ENCODE assay signal across 13 cellular contexts in the genomic region with DNA sequence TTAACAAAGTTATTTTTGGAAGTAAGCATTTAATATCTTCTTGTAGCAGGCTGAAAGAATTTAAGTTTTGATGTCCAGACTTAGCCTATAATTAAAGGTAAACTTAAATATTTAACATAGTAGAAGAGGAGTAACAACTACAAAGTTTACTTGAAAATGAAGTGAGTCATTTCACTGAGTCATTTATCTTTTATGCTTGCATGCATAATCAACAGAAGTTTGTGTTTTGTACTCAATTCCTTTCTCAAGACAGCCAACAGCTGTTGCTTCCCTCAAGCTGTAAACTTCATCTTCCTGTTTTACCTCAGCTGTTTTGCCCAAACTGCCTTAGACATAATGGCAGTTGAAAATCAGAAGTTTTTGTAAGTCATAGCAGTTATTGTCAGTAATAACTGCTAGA. TPM values are rescaled to one million over a fixed set of nuclear protein-coding genes. Genes with fewer than 3 reads are reported as not detected.
DNase-seq lines count a peak whose midpoint lies in the region; TF ChIP-seq lines count a peak whose summit lies in the region.
"Had no signal": no experiment of that assay in that cellular context is flagged by ENCODE, and none has a peak within 500 bp of the region (broad histone marks: within the 10 kb centered on the region; RNA-seq: fewer than 3 reads in every experiment).

No MANE protein-coding gene starts in this region.

- DNase-seq in CD1c-positive myeloid dendritic cell (ENCODE audit: extremely low spot score) (peak; percentile 56), NOMO-1 treated with DMSO at 0.1 percent for 48 hours (lab: John Stamatoyannopoulos, UW; ENCODE audit: unreplicated experiment) (peak; percentile 84), fibroblast of lung (ENCODE audit: low read depth in 2 of 2) (peak; percentile 82 to 90), neuronal stem cell (ENCODE audit: low spot score) (no peak), GF-D8 (lab: John Stamatoyannopoulos, UW) (no peak), Caco-2 (no peak)
- no peak for DNase-seq in activated naive CD8-positive, alpha-beta T cell treated with anti-CD3 and anti-CD28 coated beads for 36 hours
- no peak for DNase-seq in activated CD8-positive, alpha-beta memory T cell treated with anti-CD3 and anti-CD28 coated beads for 24 hours
- DNase-seq: activated CD4-positive, alpha-beta T cell treated with anti-CD3 and anti-CD28 coated beads for 36 hours; NCI-H187 treated with DMSO at 0.1 percent for 48 hours; stimulated activated CD4-positive, alpha-beta T cell treated with anti-CD3 and anti-CD28 coated beads, Interleukin-1b, Interleukin-23, amount 100 ng/mL, for 48 hours had no signal

- no peak overlapping the region for H3K27ac Mint-ChIP-seq in activated naive CD8-positive, alpha-beta T cell treated with anti-CD3 and anti-CD28 coated beads for 36 hours
- no peak overlapping the region for H3K27ac Mint-ChIP-seq in Caco-2 (ENCODE audit: unreplicated experiment)
- H3K27ac Mint-ChIP-seq: activated CD4-positive, alpha-beta T cell treated with anti-CD3 and anti-CD28 coated beads for 36 hours had no signal

- H3K4me3 Mint-ChIP-seq in activated naive CD8-positive, alpha-beta T cell treated with anti-CD3 and anti-CD28 coated beads for 36 hours = no peak overlapping the region
- H3K4me3 Mint-ChIP-seq in Caco-2 (ENCODE audit: unreplicated experiment) = no peak overlapping the region
- H3K4me3 Mint-ChIP-seq: activated CD4-positive, alpha-beta T cell treated with anti-CD3 and anti-CD28 coated beads for 36 hours had no signal

- H3K4me3 ChIP-seq in fibroblast of lung (replicated peaks in 1 of 4; ENCODE audit: control extremely low read depth in 1 of 4, insufficient read depth in 1 of 4, low read depth in 3 of 4, low read length in 4 of 4) = no peak overlapping the region
- no peak overlapping the region for H3K4me3 ChIP-seq in neuronal stem cell (ENCODE audit: low read length in 2 of 2)
- no peak overlapping the region for H3K4me3 ChIP-seq in Caco-2 (ENCODE audit: low read depth, low read length)
- H3K4me3 ChIP-seq: gastroesophageal sphincter had no signal

- H4K20me1 ChIP-seq in fibroblast of lung (ENCODE audit: control insufficient read depth, extremely low read depth, insufficient read depth, low read length) = no peaks in the 10 kb centered on the region

- H3K9me3 ChIP-seq in fibroblast of lung (ENCODE audit: control insufficient read depth, insufficient read depth, low read depth, low read length) (no peaks in the 10 kb centered on the region), neuronal stem cell (replicated peaks in 1 of 2; ENCODE audit: control insufficient read depth in 2 of 2, insufficient read depth in 1 of 2, low read depth in 1 of 2, low read length in 2 of 2) (no peaks in the 10 kb centered on the region), Caco-2 (no peaks in the 10 kb centered on the region)
- H3K9me3 ChIP-seq: gastroesophageal sphincter had no signal

- no peaks in the 10 kb centered on the region for H3K9me3 Mint-ChIP-seq in activated naive CD8-positive, alpha-beta T cell treated with anti-CD3 and anti-CD28 coated beads for 36 hours
- H3K9me3 Mint-ChIP-seq in Caco-2 (ENCODE audit: unreplicated experiment) = no peaks in the 10 kb centered on the region

- no peak overlapping the region for H3K9ac ChIP-seq in fibroblast of lung (ENCODE audit: insufficient read depth, low read length)
- H3K9ac ChIP-seq in neuronal stem cell (ENCODE audit: low read depth, low read length, poor library complexity) = no peak overlapping the region

- H3K4me1 ChIP-seq in fibroblast of lung (ENCODE audit: control insufficient read depth, extremely low read depth, insufficient read depth, low read length) = peaks cover 3% of the 10 kb centered on the region
- peaks cover 6 to 11% of the 10 kb centered on the region in 2 donors for H3K4me1 ChIP-seq in neuronal stem cell (ENCODE audit: control insufficient read depth in 2 of 2, insufficient read depth in 1 of 2, low read depth in 1 of 2, low read length in 2 of 2)
- H3K4me1 ChIP-seq in Caco-2 = no peaks in the 10 kb centered on the region

- no peak overlapping the region for H3K4ac ChIP-seq in neuronal stem cell (ENCODE audit: low read length)

- H3K4me2 ChIP-seq in fibroblast of lung (ENCODE audit: extremely low read depth, insufficient read depth, low read length) (peak overlapping the region; percentile 8), neuronal stem cell (ENCODE audit: insufficient read depth, low read length, poor library complexity, severe bottlenecking) (no peak overlapping the region)

- H3K79me1 ChIP-seq in neuronal stem cell (ENCODE audit: low read depth, low read length) = no peaks in the 10 kb centered on the region

- no TSS peak for BruUV-seq in Caco-2 (replicated peaks; lab: Mats Ljungman, UMichigan)

- no peaks in the 10 kb centered on the region for H3K79me2 ChIP-seq in fibroblast of lung (ENCODE audit: control insufficient read depth, insufficient read depth, low read length)

- no peak for TF ChIP-seq CTCF in fibroblast of lung (conservative IDR thresholded peaks at IDR 0.05 in 1 of 2, IDR thresholded peaks at IDR 0.05 in 1 of 2; ENCODE audit: low read depth in 1 of 2, low read length in 2 of 2)
- no peak for TF ChIP-seq CTCF in Caco-2 (IDR thresholded peaks at IDR 0.05; ENCODE audit: insufficient read depth in 1 of 2, low read depth in 1 of 2, low read length in 1 of 2, severe bottlenecking in 1 of 2, unreplicated experiment in 1 of 2)

- no peak overlapping the region for H2BK5ac ChIP-seq in neuronal stem cell (ENCODE audit: low read length)

- H2BK15ac ChIP-seq in neuronal stem cell (ENCODE audit: low read length) = no peak overlapping the region

- H3K27me3 ChIP-seq in fibroblast of lung (ENCODE audit: control insufficient read depth, insufficient read depth, low read length) (no peaks in the 10 kb centered on the region), neuronal stem cell (ENCODE audit: control insufficient read depth in 3 of 3, insufficient read depth in 3 of 3, low read depth in 1 of 3, low read length in 3 of 3) (no peaks in the 10 kb centered on the region), Caco-2 (replicated peaks; ENCODE audit: control insufficient read depth, insufficient read depth, low read length) (no peaks in the 10 kb centered on the region)
- H3K27me3 ChIP-seq: gastroesophageal sphincter had no signal

- H3K14ac ChIP-seq in neuronal stem cell (ENCODE audit: low read length) = no peak overlapping the region

- no peak overlapping the region for H2BK120ac ChIP-seq in neuronal stem cell (ENCODE audit: low read depth, low read length)

- no peak overlapping the region for H4K91ac ChIP-seq in neuronal stem cell (ENCODE audit: low read depth, low read length, poor library complexity)

- no peak overlapping the region for H3K18ac ChIP-seq in neuronal stem cell (ENCODE audit: low read length)

- intact Hi-C loops in Caco-2 (cut with micrococcal nuclease; ENCODE audit: unreplicated experiment) = no loop called here

- POLR2A ChIA-PET in Caco-2 (lab: Charles Lee) = no interaction called here

- CTCF ChIA-PET in Caco-2 (lab: Charles Lee) = no interaction called here

- H4K8ac ChIP-seq in neuronal stem cell (ENCODE audit: low read depth, low read length) = no peak overlapping the region

- peak overlapping the region; percentile 41 for H3K27ac ChIP-seq in fibroblast of lung (ENCODE audit: insufficient read depth, low read length)
- H3K27ac ChIP-seq in neuronal stem cell (replicated peaks; ENCODE audit: low read length) = no peak overlapping the region
- H3K27ac ChIP-seq: RWPE1 had no signal

- H2BK12ac ChIP-seq in neuronal stem cell (ENCODE audit: low read length) = no peak overlapping the region

- H3K27me3 Mint-ChIP-seq in activated naive CD8-positive, alpha-beta T cell treated with anti-CD3 and anti-CD28 coated beads for 36 hours = peaks cover 15% of the 10 kb centered on the region
- peaks cover 13% of the 10 kb centered on the region for H3K27me3 Mint-ChIP-seq in Caco-2 (ENCODE audit: insufficient read depth, unreplicated experiment)

- H2AFZ ChIP-seq in fibroblast of lung (ENCODE audit: low read length) (no peak overlapping the region), neuronal stem cell (ENCODE audit: low read length) (peak overlapping the region; percentile 61)

- H3K36me3 Mint-ChIP-seq in activated naive CD8-positive, alpha-beta T cell treated with anti-CD3 and anti-CD28 coated beads for 36 hours = no peaks in the 10 kb centered on the region
- H3K36me3 Mint-ChIP-seq in Caco-2 (ENCODE audit: insufficient read depth, unreplicated experiment) = no peaks in the 10 kb centered on the region

- H3K4me1 Mint-ChIP-seq in activated naive CD8-positive, alpha-beta T cell treated with anti-CD3 and anti-CD28 coated beads for 36 hours = no peaks in the 10 kb centered on the region
- no peaks in the 10 kb centered on the region for H3K4me1 Mint-ChIP-seq in Caco-2 (ENCODE audit: low read depth, unreplicated experiment)
- H3K4me1 Mint-ChIP-seq: activated CD4-positive, alpha-beta T cell treated with anti-CD3 and anti-CD28 coated beads for 36 hours had no signal

- H2AK5ac ChIP-seq in neuronal stem cell (ENCODE audit: low read depth, low read length) = no peak overlapping the region

- H3K36me3 ChIP-seq in fibroblast of lung (ENCODE audit: control insufficient read depth, insufficient read depth, low read length) (no peaks in the 10 kb centered on the region), neuronal stem cell (replicated peaks in 1 of 2; ENCODE audit: control insufficient read depth in 2 of 2, insufficient read depth in 2 of 2, low read length in 2 of 2) (no peaks in the 10 kb centered on the region), Caco-2 (ENCODE audit: control insufficient read depth, insufficient read depth, low read length) (no peaks in the 10 kb centered on the region)
- H3K36me3 ChIP-seq: gastroesophageal sphincter had no signal

- no peak overlapping the region for H3K23ac ChIP-seq in neuronal stem cell (ENCODE audit: low read depth, low read length, poor library complexity)

RNA-seq across cellular contexts. Expression of a gene that starts 58.0 kb away (rescaled TPM):
- total RNA-seq in fibroblast of lung (0.99 and 1.3 TPM in 2 replicates), Caco-2 (2022) (19.2 and 21.7 TPM in 2 replicates)
- 1.1 and 2.6 TPM in 2 replicates for polyA plus RNA-seq in fibroblast of lung
- 1.1 and 3.0 TPM in 2 replicates for polyA plus RNA-seq in fibroblast of lung (2012)
- 2.5 TPM in 1 of 2 replicates, not detected in the other for polyA minus RNA-seq in fibroblast of lung (ENCODE audit: low replicate concordance)
- 2.1 TPM for polyA plus RNA-seq in neuronal stem cell (2013, experiment 1 of 2)
- 2.3 TPM for polyA plus RNA-seq in neuronal stem cell (2013, experiment 2 of 2)
- total RNA-seq in activated naive CD8-positive, alpha-beta T cell treated with anti-CD3 and anti-CD28 coated beads for 36 hours = not detected
- total RNA-seq: activated CD4-positive, alpha-beta T cell treated with anti-CD3 and anti-CD28 coated beads for 36 hours had no signal

Comparison
In these comparisons a context has a peak if more than half of its experiments do, and no peak if none do; other contexts are left out.
1. DNase-seq: peak in CD1c-positive myeloid dendritic cell (single experiment), NOMO-1 treated with DMSO at 0.1 percent for 48 hours (single experiment) and fibroblast of lung (2 of 2); none in neuronal stem cell (single experiment), GF-D8 (single experiment), activated naive CD8-positive, alpha-beta T cell treated with anti-CD3 and anti-CD28 coated beads for 36 hours (single experiment), activated CD8-positive, alpha-beta memory T cell treated with anti-CD3 and anti-CD28 coated beads for 24 hours (single experiment) and Caco-2 (0 of 2).